ENCODE assay signal across 26 cellular contexts in genomic region chr5:55675119-55675518, GRCh38. TPM values are rescaled to one million over a fixed set of nuclear protein-coding genes. Genes with fewer than 3 reads are reported as not detected.
DNase-seq lines count a peak whose midpoint lies in the region; ATAC-seq and TF ChIP-seq lines count a peak whose summit lies in the region.
"Had no signal": no experiment of that assay in that cellular context is flagged by ENCODE, and none has a peak within 500 bp of the region (broad histone marks: within the 10 kb centered on the region; RNA-seq: fewer than 3 reads in every experiment).

No MANE protein-coding gene starts in this region.

- no peaks in the 10 kb centered on the region for H3K27me3 ChIP-seq in adipocyte (replicated peaks; ENCODE audit: control insufficient read depth, insufficient read depth, low read length)
- H3K27me3 ChIP-seq in fibroblast of lung (ENCODE audit: control insufficient read depth, insufficient read depth, low read length), result no peaks in the 10 kb centered on the region
- H3K27me3 ChIP-seq in sigmoid colon, result no peaks in the 10 kb centered on the region
- H3K27me3 ChIP-seq: cardiac muscle cell, neutrophil, SJSA1 had no signal

- intact Hi-C loops in sigmoid colon (cut with DNase I), result no loop called here

- no peak overlapping the region for H2AFZ ChIP-seq in fibroblast of lung (ENCODE audit: low read length)

- DNase-seq in EH (ENCODE audit: low read depth) (peak; percentile 21), adipocyte (ENCODE audit: low read depth) (peak; percentile 59), fibroblast of lung (ENCODE audit: low read depth in 2 of 2) (peak; percentile 30 to 47), sigmoid colon (no peak), RPMI8226 (no peak), retina (no peak)
- no peak for DNase-seq in activated CD4-positive, CD25-positive, alpha-beta regulatory T cell (lab: John Stamatoyannopoulos, UW)
- DNase-seq: activated CD8-positive, alpha-beta memory T cell treated with anti-CD3 and anti-CD28 coated beads for 24 hours; AML-193; COR-L47; effector CD4-positive, alpha-beta T cell; EL; H9; NCI-H1092; NCI-H2081 treated with DMSO at 0.1 percent for 48 hours; NCI-H524 treated with DMSO at 0.1 percent for 48 hours; OCI-M1; right cardiac atrium; stimulated activated CD4-positive, alpha-beta T cell treated with anti-CD3 and anti-CD28 coated beads, Interleukin-2, amount 100 ng/mL, for 24 hours; stimulated activated naive CD8-positive, alpha-beta T cell treated with anti-CD3 and anti-CD28 coated beads, Interleukin-15, amount 100 ng/mL, for 72 hours had no signal

- TF ChIP-seq CTCF in fibroblast of lung (conservative IDR thresholded peaks at IDR 0.05 in 1 of 2, IDR thresholded peaks at IDR 0.05 in 1 of 2; ENCODE audit: low read depth in 1 of 2, low read length in 2 of 2) (no peak), sigmoid colon (IDR thresholded peaks at IDR 0.05) (no peak)

- ATAC-seq in HG02759 (IDR thresholded peaks at IDR 0.05; ENCODE audit: unreplicated experiment), result no peak
- ATAC-seq: activated CD4-positive, CD25-positive, alpha-beta regulatory T cell treated with anti-CD3 and anti-CD28 coated beads, Interleukin-2, amount 50 U/mL, for 24 hours; stimulated activated naive CD8-positive, alpha-beta T cell treated with anti-CD3 and anti-CD28 coated beads, Interleukin-15, amount 100 ng/mL, for 72 hours had no signal

- no peaks in the 10 kb centered on the region for H3K79me2 ChIP-seq in fibroblast of lung (ENCODE audit: control insufficient read depth, insufficient read depth, low read length)

- H3K36me3 ChIP-seq in adipocyte (ENCODE audit: control insufficient read depth, insufficient read depth, low read length, severe bottlenecking) (no peaks in the 10 kb centered on the region), fibroblast of lung (ENCODE audit: control insufficient read depth, insufficient read depth, low read length) (no peaks in the 10 kb centered on the region), sigmoid colon (no peaks in the 10 kb centered on the region)
- H3K36me3 ChIP-seq: cardiac muscle cell, neutrophil, SJSA1 had no signal

- 51 to 71% methylated on average over 1 of the region's 1 CpG for WGBS in sigmoid colon, 2 donors

- no peak for TF ChIP-seq POLR2A in sigmoid colon (IDR thresholded peaks at IDR 0.05)

- H4K20me1 ChIP-seq in fibroblast of lung (ENCODE audit: control insufficient read depth, extremely low read depth, insufficient read depth, low read length), result no peaks in the 10 kb centered on the region

- H3K27ac ChIP-seq in fibroblast of lung (ENCODE audit: insufficient read depth, low read length) (no peak overlapping the region), sigmoid colon (peak overlapping the region; percentile 4 to 61 (median 46))
- H3K27ac ChIP-seq: cardiac muscle cell, KMS-11, neutrophil, SJSA1 had no signal

- no peak for TF ChIP-seq EP300 in sigmoid colon (IDR thresholded peaks at IDR 0.05)

- peaks cover 37% of the 10 kb centered on the region for H3K4me1 ChIP-seq in adipocyte (ENCODE audit: control insufficient read depth, insufficient read depth, low read length)
- H3K4me1 ChIP-seq in fibroblast of lung (ENCODE audit: control insufficient read depth, extremely low read depth, insufficient read depth, low read length), result peaks cover 2% of the 10 kb centered on the region
- peaks cover 0 to 51% (median 35%) of the 10 kb centered on the region in 4 donors for H3K4me1 ChIP-seq in sigmoid colon
- H3K4me1 ChIP-seq: SJSA1 had no signal

- no peak overlapping the region for H3K4me2 ChIP-seq in fibroblast of lung (ENCODE audit: extremely low read depth, insufficient read depth, low read length)
- H3K4me2 ChIP-seq: KMS-11 had no signal

- no peak overlapping the region for H3K4me3 ChIP-seq in adipocyte (ENCODE audit: low read length)
- no peak overlapping the region for H3K4me3 ChIP-seq in fibroblast of lung (replicated peaks in 1 of 4; ENCODE audit: control extremely low read depth in 1 of 4, insufficient read depth in 1 of 4, low read depth in 3 of 4, low read length in 4 of 4)
- no peak overlapping the region for H3K4me3 ChIP-seq in sigmoid colon
- H3K4me3 ChIP-seq: cardiac muscle cell, SJSA1 had no signal

- H3K9ac ChIP-seq in adipocyte (ENCODE audit: low read length) (peak overlapping the region; percentile 73), fibroblast of lung (ENCODE audit: insufficient read depth, low read length) (no peak overlapping the region)
- H3K9ac ChIP-seq: KMS-11 had no signal

- H3K9me3 ChIP-seq in adipocyte (ENCODE audit: control insufficient read depth, low read length) (no peaks in the 10 kb centered on the region), fibroblast of lung (ENCODE audit: control insufficient read depth, insufficient read depth, low read depth, low read length) (no peaks in the 10 kb centered on the region), sigmoid colon (no peaks in the 10 kb centered on the region)
- H3K9me3 ChIP-seq: neutrophil, SJSA1 had no signal

RNA-seq across cellular contexts. Expression of gene SLC38A9, which starts 37.0 kb away (rescaled TPM):
- total RNA-seq in fibroblast of lung (46.2 and 49.7 TPM in 2 replicates), sigmoid colon (10 to 100 TPM; 12.5 to 56.5 (median 21.9) TPM)
- polyA plus RNA-seq in fibroblast of lung (15.7 and 18.1 TPM in 2 replicates), sigmoid colon (10 to 100 TPM in 1 of 3 donors, 1 to 10 TPM in 2; 2.4 to 10.2 (median 3.0) TPM)
- polyA plus RNA-seq in fibroblast of lung (2012), result 10.3 TPM in 2 replicates
- polyA minus RNA-seq in fibroblast of lung (ENCODE audit: low replicate concordance), result 11.3 and 16.5 TPM in 2 replicates

Comparison
In these comparisons a context has a peak if more than half of its experiments do, and no peak if none do; other contexts are left out.
1. DNase-seq: peak in EH (single experiment), adipocyte (single experiment) and fibroblast of lung (2 of 2); none in sigmoid colon (single experiment), RPMI8226 (single experiment), activated CD4-positive, CD25-positive, alpha-beta regulatory T cell (0 of 4) and retina (single experiment).